1 cellular context compared by ENCODE assay signal in the genomic region with DNA sequence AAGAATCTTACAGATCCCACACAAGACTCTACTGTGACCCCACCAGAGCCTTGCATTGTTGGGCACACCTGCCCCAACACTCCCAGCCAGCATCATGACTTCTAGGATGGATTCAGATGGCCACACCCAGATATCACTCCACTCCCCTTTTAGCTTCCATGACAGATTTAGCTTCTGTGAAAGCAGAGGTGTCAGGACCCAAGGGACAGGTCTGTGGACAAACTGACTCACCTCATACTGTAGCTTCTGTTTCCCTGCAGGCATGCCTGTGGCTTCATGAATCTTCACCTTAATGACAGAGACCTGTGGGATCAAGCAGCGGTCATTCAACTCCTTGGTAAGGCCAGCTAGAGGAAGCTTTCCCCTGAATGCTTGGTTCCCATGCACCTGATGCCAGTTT.
TF ChIP-seq lines count a peak whose summit lies in the region.

No MANE protein-coding gene starts in this region.

TF ChIP-seq in HepG2, 621 proteins besides CTCF, POLR2A, EP300 and RAD21:
- TF ChIP-seq ZNF331 (CRISPR knock-in tag; IDR thresholded peaks at IDR 0.05) = no peak
- TF ChIP-seq, protein P1, sequence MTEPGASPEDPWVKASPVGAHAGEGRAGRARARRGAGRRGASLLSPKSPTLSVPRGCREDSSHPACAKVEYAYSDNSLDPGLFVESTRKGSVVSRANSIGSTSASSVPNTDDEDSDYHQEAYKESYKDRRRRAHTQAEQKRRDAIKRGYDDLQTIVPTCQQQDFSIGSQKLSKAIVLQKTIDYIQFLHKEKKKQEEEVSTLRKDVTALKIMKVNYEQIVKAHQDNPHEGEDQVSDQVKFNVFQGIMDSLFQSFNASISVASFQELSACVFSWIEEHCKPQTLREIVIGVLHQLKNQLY (CRISPR knock-in tag; IDR thresholded peaks at IDR 0.05) = no peak
- TF ChIP-seq ETV5 (CRISPR knock-in tag; IDR thresholded peaks at IDR 0.05; ENCODE audit: borderline replicate concordance) = no peak
- TF ChIP-seq, protein P2, sequence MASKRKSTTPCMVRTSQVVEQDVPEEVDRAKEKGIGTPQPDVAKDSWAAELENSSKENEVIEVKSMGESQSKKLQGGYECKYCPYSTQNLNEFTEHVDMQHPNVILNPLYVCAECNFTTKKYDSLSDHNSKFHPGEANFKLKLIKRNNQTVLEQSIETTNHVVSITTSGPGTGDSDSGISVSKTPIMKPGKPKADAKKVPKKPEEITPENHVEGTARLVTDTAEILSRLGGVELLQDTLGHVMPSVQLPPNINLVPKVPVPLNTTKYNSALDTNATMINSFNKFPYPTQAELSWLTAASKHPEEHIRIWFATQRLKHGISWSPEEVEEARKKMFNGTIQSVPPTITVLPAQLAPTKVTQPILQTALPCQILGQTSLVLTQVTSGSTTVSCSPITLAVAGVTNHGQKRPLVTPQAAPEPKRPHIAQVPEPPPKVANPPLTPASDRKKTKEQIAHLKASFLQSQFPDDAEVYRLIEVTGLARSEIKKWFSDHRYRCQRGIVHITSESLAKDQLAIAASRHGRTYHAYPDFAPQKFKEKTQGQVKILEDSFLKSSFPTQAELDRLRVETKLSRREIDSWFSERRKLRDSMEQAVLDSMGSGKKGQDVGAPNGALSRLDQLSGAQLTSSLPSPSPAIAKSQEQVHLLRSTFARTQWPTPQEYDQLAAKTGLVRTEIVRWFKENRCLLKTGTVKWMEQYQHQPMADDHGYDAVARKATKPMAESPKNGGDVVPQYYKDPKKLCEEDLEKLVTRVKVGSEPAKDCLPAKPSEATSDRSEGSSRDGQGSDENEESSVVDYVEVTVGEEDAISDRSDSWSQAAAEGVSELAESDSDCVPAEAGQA (IDR thresholded peaks at IDR 0.05; ENCODE audit: low read depth) = no peak
- TF ChIP-seq, protein P2 (CRISPR knock-in tag; IDR thresholded peaks at IDR 0.05; ENCODE audit: borderline replicate concordance) = no peak
- TF ChIP-seq, protein P3, sequence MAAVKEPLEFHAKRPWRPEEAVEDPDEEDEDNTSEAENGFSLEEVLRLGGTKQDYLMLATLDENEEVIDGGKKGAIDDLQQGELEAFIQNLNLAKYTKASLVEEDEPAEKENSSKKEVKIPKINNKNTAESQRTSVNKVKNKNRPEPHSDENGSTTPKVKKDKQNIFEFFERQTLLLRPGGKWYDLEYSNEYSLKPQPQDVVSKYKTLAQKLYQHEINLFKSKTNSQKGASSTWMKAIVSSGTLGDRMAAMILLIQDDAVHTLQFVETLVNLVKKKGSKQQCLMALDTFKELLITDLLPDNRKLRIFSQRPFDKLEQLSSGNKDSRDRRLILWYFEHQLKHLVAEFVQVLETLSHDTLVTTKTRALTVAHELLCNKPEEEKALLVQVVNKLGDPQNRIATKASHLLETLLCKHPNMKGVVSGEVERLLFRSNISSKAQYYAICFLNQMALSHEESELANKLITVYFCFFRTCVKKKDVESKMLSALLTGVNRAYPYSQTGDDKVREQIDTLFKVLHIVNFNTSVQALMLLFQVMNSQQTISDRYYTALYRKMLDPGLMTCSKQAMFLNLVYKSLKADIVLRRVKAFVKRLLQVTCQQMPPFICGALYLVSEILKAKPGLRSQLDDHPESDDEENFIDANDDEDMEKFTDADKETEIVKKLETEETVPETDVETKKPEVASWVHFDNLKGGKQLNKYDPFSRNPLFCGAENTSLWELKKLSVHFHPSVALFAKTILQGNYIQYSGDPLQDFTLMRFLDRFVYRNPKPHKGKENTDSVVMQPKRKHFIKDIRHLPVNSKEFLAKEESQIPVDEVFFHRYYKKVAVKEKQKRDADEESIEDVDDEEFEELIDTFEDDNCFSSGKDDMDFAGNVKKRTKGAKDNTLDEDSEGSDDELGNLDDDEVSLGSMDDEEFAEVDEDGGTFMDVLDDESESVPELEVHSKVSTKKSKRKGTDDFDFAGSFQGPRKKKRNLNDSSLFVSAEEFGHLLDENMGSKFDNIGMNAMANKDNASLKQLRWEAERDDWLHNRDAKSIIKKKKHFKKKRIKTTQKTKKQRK (IDR thresholded peaks at IDR 0.05; ENCODE audit: low read length) = no peak
- no peak for TF ChIP-seq RBM22 (optimal IDR thresholded peaks at IDR 0.05; ENCODE audit: low read length)
- TF ChIP-seq LCORL (IDR thresholded peaks at IDR 0.05) = no peak
- TF ChIP-seq LCORL (CRISPR knock-in tag; IDR thresholded peaks at IDR 0.05) = no peak
- no peak for TF ChIP-seq HIVEP1 (CRISPR knock-in tag; IDR thresholded peaks at IDR 0.05)
- TF ChIP-seq ZBTB8A (CRISPR knock-in tag; IDR thresholded peaks at IDR 0.05; ENCODE audit: borderline replicate concordance, low read depth) = no peak
- no peak for TF ChIP-seq ZNF724P (CRISPR knock-in tag; IDR thresholded peaks at IDR 0.05; ENCODE audit: borderline replicate concordance)
- TF ChIP-seq ZNF720 (CRISPR knock-in tag; IDR thresholded peaks at IDR 0.05) = no peak
- TF ChIP-seq FOXM1 (CRISPR knock-in tag; IDR thresholded peaks at IDR 0.05) = no peak
- no peak for TF ChIP-seq MAZ (IDR thresholded peaks at IDR 0.05; ENCODE audit: borderline replicate concordance, low read depth, low read length)
- TF ChIP-seq MAZ (CRISPR knock-in tag; IDR thresholded peaks at IDR 0.05; ENCODE audit: low read depth) = no peak
- TF ChIP-seq ZNF816 (CRISPR knock-in tag; IDR thresholded peaks at IDR 0.05; ENCODE audit: borderline replicate concordance) = no peak
- TF ChIP-seq, protein P4, sequence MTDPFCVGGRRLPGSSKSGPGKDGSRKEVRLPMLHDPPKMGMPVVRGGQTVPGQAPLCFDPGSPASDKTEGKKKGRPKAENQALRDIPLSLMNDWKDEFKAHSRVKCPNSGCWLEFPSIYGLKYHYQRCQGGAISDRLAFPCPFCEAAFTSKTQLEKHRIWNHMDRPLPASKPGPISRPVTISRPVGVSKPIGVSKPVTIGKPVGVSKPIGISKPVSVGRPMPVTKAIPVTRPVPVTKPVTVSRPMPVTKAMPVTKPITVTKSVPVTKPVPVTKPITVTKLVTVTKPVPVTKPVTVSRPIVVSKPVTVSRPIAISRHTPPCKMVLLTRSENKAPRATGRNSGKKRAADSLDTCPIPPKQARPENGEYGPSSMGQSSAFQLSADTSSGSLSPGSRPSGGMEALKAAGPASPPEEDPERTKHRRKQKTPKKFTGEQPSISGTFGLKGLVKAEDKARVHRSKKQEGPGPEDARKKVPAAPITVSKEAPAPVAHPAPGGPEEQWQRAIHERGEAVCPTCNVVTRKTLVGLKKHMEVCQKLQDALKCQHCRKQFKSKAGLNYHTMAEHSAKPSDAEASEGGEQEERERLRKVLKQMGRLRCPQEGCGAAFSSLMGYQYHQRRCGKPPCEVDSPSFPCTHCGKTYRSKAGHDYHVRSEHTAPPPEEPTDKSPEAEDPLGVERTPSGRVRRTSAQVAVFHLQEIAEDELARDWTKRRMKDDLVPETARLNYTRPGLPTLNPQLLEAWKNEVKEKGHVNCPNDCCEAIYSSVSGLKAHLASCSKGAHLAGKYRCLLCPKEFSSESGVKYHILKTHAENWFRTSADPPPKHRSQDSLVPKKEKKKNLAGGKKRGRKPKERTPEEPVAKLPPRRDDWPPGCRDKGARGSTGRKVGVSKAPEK (CRISPR knock-in tag; IDR thresholded peaks at IDR 0.05; ENCODE audit: borderline replicate concordance) = no peak
- TF ChIP-seq ZNF33A (CRISPR knock-in tag; IDR thresholded peaks at IDR 0.05; ENCODE audit: borderline replicate concordance) = no peak
- TF ChIP-seq, protein P5, sequence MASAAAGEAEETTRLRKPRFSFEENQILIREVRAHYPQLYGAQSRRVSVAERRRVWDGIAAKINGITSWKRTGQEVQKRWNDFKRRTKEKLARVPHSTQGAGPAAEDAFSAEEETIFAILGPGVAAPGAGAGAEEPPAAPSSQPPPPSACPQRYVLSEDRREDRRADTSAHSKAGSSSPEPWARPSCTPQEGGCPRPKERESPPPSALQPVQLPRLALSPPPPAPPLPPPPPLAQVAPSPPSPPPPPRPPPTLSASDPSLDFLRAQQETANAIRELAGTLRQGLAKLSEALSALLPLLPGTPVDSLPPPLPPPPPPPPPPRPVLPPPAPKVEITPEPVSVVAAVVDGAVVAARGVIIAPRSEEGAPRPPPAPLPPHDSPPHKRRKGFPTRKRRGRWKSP (CRISPR knock-in tag; IDR thresholded peaks at IDR 0.05) = no peak
- TF ChIP-seq SRSF1 (optimal IDR thresholded peaks at IDR 0.05; ENCODE audit: low read depth, low read length) = no peak
- TF ChIP-seq, protein P6, sequence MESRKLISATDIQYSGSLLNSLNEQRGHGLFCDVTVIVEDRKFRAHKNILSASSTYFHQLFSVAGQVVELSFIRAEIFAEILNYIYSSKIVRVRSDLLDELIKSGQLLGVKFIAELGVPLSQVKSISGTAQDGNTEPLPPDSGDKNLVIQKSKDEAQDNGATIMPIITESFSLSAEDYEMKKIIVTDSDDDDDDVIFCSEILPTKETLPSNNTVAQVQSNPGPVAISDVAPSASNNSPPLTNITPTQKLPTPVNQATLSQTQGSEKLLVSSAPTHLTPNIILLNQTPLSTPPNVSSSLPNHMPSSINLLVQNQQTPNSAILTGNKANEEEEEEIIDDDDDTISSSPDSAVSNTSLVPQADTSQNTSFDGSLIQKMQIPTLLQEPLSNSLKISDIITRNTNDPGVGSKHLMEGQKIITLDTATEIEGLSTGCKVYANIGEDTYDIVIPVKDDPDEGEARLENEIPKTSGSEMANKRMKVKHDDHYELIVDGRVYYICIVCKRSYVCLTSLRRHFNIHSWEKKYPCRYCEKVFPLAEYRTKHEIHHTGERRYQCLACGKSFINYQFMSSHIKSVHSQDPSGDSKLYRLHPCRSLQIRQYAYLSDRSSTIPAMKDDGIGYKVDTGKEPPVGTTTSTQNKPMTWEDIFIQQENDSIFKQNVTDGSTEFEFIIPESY (CRISPR knock-in tag; IDR thresholded peaks at IDR 0.05) = no peak
- TF ChIP-seq SMARCC2 (IDR thresholded peaks at IDR 0.05) = no peak
TF ChIP-seq in HepG2: peak in this region for 0.
